In the genomic region with DNA sequence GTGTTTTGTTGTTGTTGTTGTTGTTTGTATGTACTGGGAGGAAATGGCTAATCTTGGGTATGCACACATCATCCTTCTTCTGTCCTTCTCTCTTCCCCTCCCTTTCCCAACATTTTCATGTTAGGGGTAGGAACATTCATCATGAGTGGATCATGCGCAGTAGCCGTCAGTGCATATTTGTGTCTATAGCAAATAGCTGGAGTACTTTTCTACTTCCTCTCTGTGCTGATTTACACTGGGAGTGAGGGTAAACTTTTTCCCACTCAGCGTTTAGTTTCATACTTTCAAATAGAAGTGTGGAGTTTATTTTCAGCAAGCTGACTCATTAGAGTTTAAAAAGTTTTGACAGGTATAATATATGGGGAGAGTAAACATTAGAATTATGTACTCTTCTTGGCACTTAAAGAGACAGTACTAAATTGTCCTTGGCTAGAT, we compare ENCODE assay signal across 12 cellular contexts.
DNase-seq lines count a peak whose midpoint lies in the region; ATAC-seq and TF ChIP-seq lines count a peak whose summit lies in the region.
"Had no signal": no experiment of that assay in that cellular context is flagged by ENCODE, and none has a peak within 500 bp of the region (broad histone marks: within the 10 kb centered on the region; RNA-seq: fewer than 3 reads in every experiment).

No MANE protein-coding gene starts in this region.

- peaks cover 17 to 28% (median 26%) of the 10 kb centered on the region in 5 donors for H3K27me3 ChIP-seq in subcutaneous abdominal adipose tissue (ENCODE audit: control insufficient read depth in 5 of 5, insufficient read depth in 4 of 5, low read length in 5 of 5)

- ATAC-seq in left lobe of liver, result peak; percentile 16

- peak overlapping the region in 4 of 5 donors; percentile 68 to 80 (median 75) for H3K4me3 ChIP-seq in subcutaneous abdominal adipose tissue (ENCODE audit: low read depth in 1 of 5, low read length in 5 of 5)

- peak overlapping the region; percentile 95 for H3K4me3 Mint-ChIP-seq in chondrocyte (ENCODE audit: unreplicated experiment)
- H3K4me3 Mint-ChIP-seq: activated naive CD8-positive, alpha-beta T cell treated with anti-CD3 and anti-CD28 coated beads, Interleukin-2, amount 10 ng/mL, durations not matched to agents 7 days and 5 days had no signal

- H3K27me3 Mint-ChIP-seq in chondrocyte (ENCODE audit: low read depth), result no peaks in the 10 kb centered on the region

- peaks cover 0 to 26% (median 23%) of the 10 kb centered on the region in 5 donors for H3K4me1 ChIP-seq in subcutaneous abdominal adipose tissue (ENCODE audit: control insufficient read depth in 5 of 5, insufficient read depth in 5 of 5, low read length in 5 of 5)

- H3K9me3 ChIP-seq in subcutaneous abdominal adipose tissue (ENCODE audit: control insufficient read depth in 5 of 5, low read length in 5 of 5), result no peaks in the 10 kb centered on the region

- H3K9ac ChIP-seq in subcutaneous abdominal adipose tissue (ENCODE audit: low read length in 5 of 5), result no peak overlapping the region

- no peaks in the 10 kb centered on the region for H3K9me3 Mint-ChIP-seq in chondrocyte (ENCODE audit: low read depth)
- H3K9me3 Mint-ChIP-seq: activated naive CD8-positive, alpha-beta T cell treated with anti-CD3 and anti-CD28 coated beads, Interleukin-2, amount 10 ng/mL, durations not matched to agents 7 days and 5 days had no signal

- no peaks in the 10 kb centered on the region for H3K36me3 ChIP-seq in subcutaneous abdominal adipose tissue (ENCODE audit: control insufficient read depth in 5 of 5, insufficient read depth in 5 of 5, low read length in 5 of 5)

- H3K36me3 Mint-ChIP-seq in chondrocyte (ENCODE audit: low read depth), result no peaks in the 10 kb centered on the region
- H3K36me3 Mint-ChIP-seq: activated naive CD8-positive, alpha-beta T cell treated with anti-CD3 and anti-CD28 coated beads, Interleukin-2, amount 10 ng/mL, durations not matched to agents 7 days and 5 days had no signal

- TF ChIP-seq CTCF in chondrocyte (IDR thresholded peaks at IDR 0.05), result no peak
- TF ChIP-seq CTCF in GM13977 (IDR thresholded peaks at IDR 0.05; ENCODE audit: extremely low read depth, insufficient read depth, missing control alignments), result no peak

- H3K4me1 Mint-ChIP-seq in chondrocyte (ENCODE audit: low read depth), result peaks cover 45% of the 10 kb centered on the region

- DNase-seq in HCEC 1CT (peak; percentile 89), chondrocyte (ENCODE audit: low spot score) (no peak), left lobe of liver (ENCODE audit: low spot score) (no peak), NCI-H345 treated with DMSO at 0.1 percent for 48 hours (lab: John Stamatoyannopoulos, UW; ENCODE audit: unreplicated experiment) (no peak), GM13977 (ENCODE audit: low spot score) (no peak), T-helper 9 cell (no peak), hippocampal formation (lab: John Stamatoyannopoulos, UW) (no peak)
- DNase-seq: activated CD4-positive, alpha-beta T cell treated with anti-CD3 and anti-CD28 coated beads for 1 hour; activated naive CD8-positive, alpha-beta T cell treated with anti-CD3 and anti-CD28 coated beads, Interleukin-2, amount 10 ng/mL, durations not matched to agents 7 days and 5 days; head of caudate nucleus; OCI-M1 had no signal

- no peak overlapping the region for H3K27ac ChIP-seq in subcutaneous abdominal adipose tissue (ENCODE audit: low read depth, low read length)

- H3K27ac Mint-ChIP-seq in chondrocyte (ENCODE audit: unreplicated experiment), result peak overlapping the region; percentile 91
- H3K27ac Mint-ChIP-seq: activated naive CD8-positive, alpha-beta T cell treated with anti-CD3 and anti-CD28 coated beads, Interleukin-2, amount 10 ng/mL, durations not matched to agents 7 days and 5 days had no signal

- in situ Hi-C loops in GM13977 (cut with MboI; ENCODE audit: low pct_unique_long_range_greater_than_20kb, low sequenced_read_pairs, unreplicated experiment), result no loop called here
